Comparison of ENCODE assay signal across 1 cellular context in genomic region chr12:57127101-57127709, GRCh38.
A peak's percentile ranks its signal among the peaks of the same experiment; 100 is the strongest.
TF ChIP-seq lines count a peak whose summit lies in the region.

No MANE protein-coding gene starts in this region.

TF ChIP-seq in HEK293, 187 proteins besides CTCF, POLR2A, EP300 and RAD21 (continued from another document):
- TF ChIP-seq ZNF362 (tag by site-specific recombination; IDR thresholded peaks at IDR 0.05) (peak; percentile 73; the same call in 1 of the 2 replicates), FEZF1 (tag by site-specific recombination; IDR thresholded peaks at IDR 0.05) (no peak), ZXDB (tag by site-specific recombination; IDR thresholded peaks at IDR 0.05) (peak; percentile 24; the same call in 1 of the 2 replicates), EGR2 (tag by site-specific recombination; IDR thresholded peaks at IDR 0.05; ENCODE audit: low read depth) (peak; percentile 6; the same call in 1 of the 2 replicates), ZNF335 (tag by site-specific recombination; conservative IDR thresholded peaks at IDR 0.05) (peak; percentile 98), ZNF341 (tag by site-specific recombination; IDR thresholded peaks at IDR 0.05; ENCODE audit: low read depth) (peak; percentile 27; the same call in 1 of the 2 replicates), GLIS2 (tag by site-specific recombination; IDR thresholded peaks at IDR 0.05) (peak; percentile 65; the same call in 1 of the 2 replicates)
TF ChIP-seq in HEK293: peak in this region for 10.
